Comparison of ENCODE assay signal across 15 cellular contexts in the genomic region with DNA sequence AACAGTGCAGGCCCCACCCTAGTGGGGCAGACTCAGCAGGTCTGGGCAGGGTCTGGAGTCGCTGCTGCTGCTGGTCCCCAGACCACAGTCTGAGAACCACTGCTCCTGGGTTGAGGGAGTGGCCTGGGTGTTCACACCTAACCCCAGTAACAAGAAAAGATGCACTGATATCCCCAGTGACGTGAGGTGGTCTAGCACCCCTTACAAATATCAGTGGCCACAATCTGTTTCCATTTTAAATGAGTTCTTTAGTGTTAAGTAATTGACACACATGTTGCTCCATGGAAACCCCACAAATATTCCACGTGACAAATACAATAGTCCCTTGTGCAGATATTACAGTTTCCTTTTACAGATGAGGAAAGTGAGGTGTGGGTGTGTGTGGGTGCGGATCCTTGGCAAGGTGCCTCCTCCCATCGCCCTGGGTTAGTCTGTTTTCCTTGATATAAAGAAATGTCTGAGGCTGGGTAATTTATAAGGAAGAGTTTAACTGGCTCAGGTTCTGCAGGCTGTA.
DNase-seq lines count a peak whose midpoint lies in the region; ATAC-seq and TF ChIP-seq lines count a peak whose summit lies in the region.
"Had no signal": no experiment of that assay in that cellular context is flagged by ENCODE, and none has a peak within 500 bp of the region (broad histone marks: within the 10 kb centered on the region; RNA-seq: fewer than 3 reads in every experiment).

No MANE protein-coding gene starts in this region.

- H3K27me3 ChIP-seq in CD8-positive, alpha-beta T cell (ENCODE audit: insufficient read depth, low read length): no peaks in the 10 kb centered on the region
- H3K27me3 ChIP-seq: thyroid gland had no signal

- no peak overlapping the region for H3K4me3 ChIP-seq in CD8-positive, alpha-beta T cell (ENCODE audit: low read depth, low read length)
- H3K4me3 ChIP-seq: thyroid gland had no signal

- no peak overlapping the region for H3K4me3 Mint-ChIP-seq in CD8-positive, alpha-beta T cell
- H3K4me3 Mint-ChIP-seq in activated naive CD8-positive, alpha-beta T cell treated with anti-CD3 and anti-CD28 coated beads, Interleukin-2, amount 50 U/mL, for 24 hours: peak overlapping the region; percentile 10
- H3K4me3 Mint-ChIP-seq in naive thymus-derived CD8-positive, alpha-beta T cell: peak overlapping the region in 2 of 10 donors; percentile 6 to 45
- H3K4me3 Mint-ChIP-seq: memory B cell had no signal

- POLR2A ChIA-PET in CD8-positive, alpha-beta T cell (lab: Charles Lee): no interaction called here
- POLR2A ChIA-PET in naive thymus-derived CD8-positive, alpha-beta T cell (lab: Charles Lee): no interaction called here

- H3K27ac Mint-ChIP-seq in CD8-positive, alpha-beta T cell: peak overlapping the region; percentile 58
- H3K27ac Mint-ChIP-seq in activated naive CD8-positive, alpha-beta T cell treated with anti-CD3 and anti-CD28 coated beads, Interleukin-2, amount 50 U/mL, for 24 hours: peak overlapping the region; percentile 80
- peak overlapping the region in 7 of 10 donors; percentile 60 to 90 (median 74) for H3K27ac Mint-ChIP-seq in naive thymus-derived CD8-positive, alpha-beta T cell
- H3K27ac Mint-ChIP-seq: memory B cell had no signal

- H3K9me3 Mint-ChIP-seq in CD8-positive, alpha-beta T cell: no peaks in the 10 kb centered on the region
- H3K9me3 Mint-ChIP-seq in activated naive CD8-positive, alpha-beta T cell treated with anti-CD3 and anti-CD28 coated beads, Interleukin-2, amount 50 U/mL, for 24 hours: peaks cover 11% of the 10 kb centered on the region
- H3K9me3 Mint-ChIP-seq in naive thymus-derived CD8-positive, alpha-beta T cell: no peaks in the 10 kb centered on the region

- no peak overlapping the region for H3K27ac ChIP-seq in CD8-positive, alpha-beta T cell (ENCODE audit: low read depth, low read length)
- H3K27ac ChIP-seq: C4-2B, thyroid gland had no signal

- H3K36me3 ChIP-seq in CD8-positive, alpha-beta T cell (ENCODE audit: insufficient read depth, low read length): no peaks in the 10 kb centered on the region
- H3K36me3 ChIP-seq: thyroid gland had no signal

- CTCF ChIA-PET in CD8-positive, alpha-beta T cell (lab: Charles Lee): no interaction called here

- no peaks in the 10 kb centered on the region for H3K27me3 Mint-ChIP-seq in CD8-positive, alpha-beta T cell (ENCODE audit: low read depth)
- no peaks in the 10 kb centered on the region for H3K27me3 Mint-ChIP-seq in activated naive CD8-positive, alpha-beta T cell treated with anti-CD3 and anti-CD28 coated beads, Interleukin-2, amount 50 U/mL, for 24 hours
- H3K27me3 Mint-ChIP-seq in naive thymus-derived CD8-positive, alpha-beta T cell: no peaks in the 10 kb centered on the region
- H3K27me3 Mint-ChIP-seq: memory B cell had no signal

- peaks cover 7% of the 10 kb centered on the region for H3K4me1 ChIP-seq in CD8-positive, alpha-beta T cell (ENCODE audit: insufficient read depth, low read length)
- H3K4me1 ChIP-seq: thyroid gland had no signal

- ATAC-seq in activated CD4-positive, CD25-positive, alpha-beta regulatory T cell treated with anti-CD3 and anti-CD28 coated beads, Interleukin-2, amount 50 U/mL, for 24 hours: peak; percentile 17 to 28
- peak; percentile 89 for ATAC-seq in CD8-positive, alpha-beta T cell
- ATAC-seq in activated naive CD8-positive, alpha-beta T cell treated with anti-CD3 and anti-CD28 coated beads, Interleukin-2, amount 50 U/mL, for 24 hours: peak; percentile 88
- ATAC-seq in naive thymus-derived CD8-positive, alpha-beta T cell: peak in 1 of 2 donors; percentile 52
- ATAC-seq in GM21360 (IDR thresholded peaks at IDR 0.05; ENCODE audit: unreplicated experiment) (no peak), GM19351 (IDR thresholded peaks at IDR 0.05; ENCODE audit: unreplicated experiment) (no peak)

- no peak for TF ChIP-seq CTCF in CD8-positive, alpha-beta T cell (IDR thresholded peaks at IDR 0.05)

- H3K9me3 ChIP-seq in CD8-positive, alpha-beta T cell (ENCODE audit: low read length): no peaks in the 10 kb centered on the region
- H3K9me3 ChIP-seq: thyroid gland had no signal

- peaks cover 12% of the 10 kb centered on the region for H3K36me3 Mint-ChIP-seq in CD8-positive, alpha-beta T cell
- H3K36me3 Mint-ChIP-seq in activated naive CD8-positive, alpha-beta T cell treated with anti-CD3 and anti-CD28 coated beads, Interleukin-2, amount 50 U/mL, for 24 hours (ENCODE audit: low read depth): peaks cover 31% of the 10 kb centered on the region
- peaks cover 0 to 11% (median 3%) of the 10 kb centered on the region in 3 donors for H3K36me3 Mint-ChIP-seq in naive thymus-derived CD8-positive, alpha-beta T cell

- H3K4me1 Mint-ChIP-seq in CD8-positive, alpha-beta T cell (ENCODE audit: low read depth): peaks cover 42% of the 10 kb centered on the region
- H3K4me1 Mint-ChIP-seq in activated naive CD8-positive, alpha-beta T cell treated with anti-CD3 and anti-CD28 coated beads, Interleukin-2, amount 50 U/mL, for 24 hours: peaks cover 65% of the 10 kb centered on the region
- H3K4me1 Mint-ChIP-seq in naive thymus-derived CD8-positive, alpha-beta T cell: peaks cover 24 to 78% (median 40%) of the 10 kb centered on the region in 4 donors

- no peak for DNase-seq in activated CD4-positive, CD25-positive, alpha-beta regulatory T cell treated with anti-CD3 and anti-CD28 coated beads, Interleukin-2, amount 50 U/mL, for 72 hours
- DNase-seq in CD8-positive, alpha-beta T cell: peak in 2 of 7 experiments; percentile 35 to 68
- DNase-seq in activated naive CD8-positive, alpha-beta T cell treated with anti-CD3 and anti-CD28 coated beads, Interleukin-2, amount 50 U/mL, for 24 hours: peak; percentile 44
- peak in 2 of 10 donors; percentile 24 to 31 for DNase-seq in naive thymus-derived CD8-positive, alpha-beta T cell
- DNase-seq in inferior parietal cortex (ENCODE audit: extremely low spot score): no peak
- DNase-seq: activated CD8-positive, alpha-beta memory T cell treated with anti-CD3 and anti-CD28 coated beads for 24 hours; GOT3; NCI-H1436 treated with DMSO at 0.1 percent for 48 hours; NCI-H345; thyroid gland had no signal

- intact Hi-C loops in CD8-positive, alpha-beta T cell (cut with DNase I, micrococcal nuclease): no loop called here

Comparison
In these comparisons a context has a peak if more than half of its experiments do, and no peak if none do; other contexts are left out.
1. ATAC-seq: peak in activated CD4-positive, CD25-positive, alpha-beta regulatory T cell treated with anti-CD3 and anti-CD28 coated beads, Interleukin-2, amount 50 U/mL, for 24 hours (2 of 2), CD8-positive, alpha-beta T cell (single experiment) and activated naive CD8-positive, alpha-beta T cell treated with anti-CD3 and anti-CD28 coated beads, Interleukin-2, amount 50 U/mL, for 24 hours (single experiment); none in GM21360 (single experiment) and GM19351 (single experiment).
2. Peak in every context shown above with its lines, with median percentiles within 50 percentile points of each other: H3K27ac Mint-ChIP-seq.